ENCODE assay signal across 18 cellular contexts in genomic region chr1:240352769-240353168, GRCh38.
DNase-seq lines count a peak whose midpoint lies in the region; ATAC-seq, FAIRE-seq and TF ChIP-seq lines count a peak whose summit lies in the region.
"Had no signal": no experiment of that assay in that cellular context is flagged by ENCODE, and none has a peak within 500 bp of the region (broad histone marks: within the 10 kb centered on the region; RNA-seq: fewer than 3 reads in every experiment).

No MANE protein-coding gene starts in this region.

- intact Hi-C loops in left lung (cut with DNase I) (no loop called here), pancreas (cut with DNase I) (no loop called here)

- no peaks in the 10 kb centered on the region for H3K79me2 ChIP-seq in ACC112 (ENCODE audit: control insufficient read depth, insufficient read depth, low read length, unreplicated experiment)

- H3K36me3 ChIP-seq in ACC112 (ENCODE audit: insufficient read depth, low read length) (peaks cover 3% of the 10 kb centered on the region; the same call in 1 of the 2 replicates), H7 (replicated peaks; ENCODE audit: control insufficient read depth, insufficient read depth, low read length) (no peaks in the 10 kb centered on the region), brain microvascular endothelial cell (replicated peaks) (no peaks in the 10 kb centered on the region), left lung (no peaks in the 10 kb centered on the region), pancreas (no peaks in the 10 kb centered on the region)
- H3K36me3 ChIP-seq: Peyer's patch, spleen had no signal

- TF ChIP-seq CTCF in brain microvascular endothelial cell (IDR thresholded peaks at IDR 0.05; ENCODE audit: low read depth, low read length, missing control alignments) (no peak), left lung (IDR thresholded peaks at IDR 0.05) (no peak), pancreas (IDR thresholded peaks at IDR 0.05) (no peak)

- DNase-seq in H7 = peak; percentile 2
- peak; percentile 94 for DNase-seq in brain microvascular endothelial cell
- no peak for DNase-seq in left lung
- DNase-seq in pancreas = no peak
- DNase-seq in OCI-M1 (lab: John Stamatoyannopoulos, UW) = no peak
- no peak for DNase-seq in D341Med (ENCODE audit: low spot score)
- DNase-seq in NCI-H510A treated with DMSO at 0.1 percent for 48 hours (lab: John Stamatoyannopoulos, UW) = no peak
- DNase-seq: activated CD4-positive, alpha-beta T cell treated with anti-CD3 and anti-CD28 coated beads for 4 hours; activated T-cell treated with anti-CD3 and anti-CD28 coated beads, Interleukin-2, amount 50 U/mL, for 48 hours; cortex of kidney; NCI-H2029; NCI-H69; Peyer's patch; spleen; stimulated activated naive CD8-positive, alpha-beta T cell treated with anti-CD3 and anti-CD28 coated beads, Interleukin-15, Interleukin-2, amounts not matched to agents 100 U/mL and 50 U/mL, for 24 hours; T-helper 17 cell had no signal

- H3K4me3 ChIP-seq in ACC112 (ENCODE audit: low read depth, low read length) (no peak overlapping the region), H7 (ENCODE audit: insufficient read depth, low read depth, low read length) (no peak overlapping the region), brain microvascular endothelial cell (ENCODE audit: low read depth, low read length) (no peak overlapping the region), left lung (no peak overlapping the region), pancreas (no peak overlapping the region)
- H3K4me3 ChIP-seq: Peyer's patch, spleen had no signal

- H2AFZ ChIP-seq in ACC112 (ENCODE audit: low read length, unreplicated experiment) = no peak overlapping the region

- H3K27me3 ChIP-seq in ACC112 (ENCODE audit: insufficient read depth, low read length) = no peaks in the 10 kb centered on the region
- no peaks in the 10 kb centered on the region for H3K27me3 ChIP-seq in H7 (ENCODE audit: control insufficient read depth, insufficient read depth, low read length)
- H3K27me3 ChIP-seq in brain microvascular endothelial cell (replicated peaks) = no peaks in the 10 kb centered on the region
- H3K27me3 ChIP-seq in left lung = no peaks in the 10 kb centered on the region
- H3K27me3 ChIP-seq in pancreas = no peaks in the 10 kb centered on the region
- H3K27me3 ChIP-seq: Peyer's patch, spleen had no signal

- no peak for FAIRE-seq in pancreas (lab: Jason Lieb, UNC)

- H3K9me3 ChIP-seq in left lung (peaks cover 0 to 3% of the 10 kb centered on the region in 2 donors), pancreas (no peaks in the 10 kb centered on the region)
- H3K9me3 ChIP-seq: Peyer's patch had no signal

- H3K4me1 ChIP-seq in ACC112 (ENCODE audit: control insufficient read depth, insufficient read depth, low read length, unreplicated experiment) (peaks cover 48% of the 10 kb centered on the region), left lung (no peaks in the 10 kb centered on the region), pancreas (no peaks in the 10 kb centered on the region)
- H3K4me1 ChIP-seq: Peyer's patch, spleen had no signal

- peak; percentile 75 for ATAC-seq in left lung
- ATAC-seq in pancreas = no peak
- ATAC-seq: esophagus mucosa; stimulated activated naive CD8-positive, alpha-beta T cell treated with anti-CD3 and anti-CD28 coated beads, Interleukin-15, Interleukin-2, amounts not matched to agents 100 U/mL and 50 U/mL, for 24 hours; T-helper 17 cell had no signal

- in situ Hi-C loops in brain microvascular endothelial cell (cut with HindIII; ENCODE audit: low pct_ligation_motif_present, low sequenced_read_pairs) = no loop called here

- 53 to 72% methylated on average over 5 of the region's 5 CpGs for WGBS in pancreas, 2 donors

- H3K27ac ChIP-seq in ACC112 (ENCODE audit: low read depth, low read length) = peak overlapping the region; percentile 41
- H3K27ac ChIP-seq in brain microvascular endothelial cell = peak overlapping the region; percentile 77
- H3K27ac ChIP-seq in left lung = no peak overlapping the region
- H3K27ac ChIP-seq in pancreas = no peak overlapping the region
- H3K27ac ChIP-seq: Peyer's patch, spleen had no signal

Comparison
In these comparisons a context has a peak if more than half of its experiments do, and no peak if none do; other contexts are left out.
1. H3K27ac ChIP-seq: peak in ACC112 (single experiment) and brain microvascular endothelial cell (single experiment); none in left lung (0 of 2) and pancreas (0 of 4).
2. DNase-seq: peak in H7 (single experiment) and brain microvascular endothelial cell (single experiment); none in left lung (0 of 2), pancreas (0 of 6), OCI-M1 (single experiment), D341Med (single experiment) and NCI-H510A treated with DMSO at 0.1 percent for 48 hours (single experiment).